1 cellular context compared by ENCODE assay signal in genomic region chr16:78133919-78134318, GRCh38.
A peak's percentile ranks its signal among the peaks of the same experiment; 100 is the strongest.
TF ChIP-seq lines count a peak whose summit lies in the region.

No MANE protein-coding gene starts in this region.

TF ChIP-seq in HepG2, 621 proteins besides CTCF, POLR2A, EP300 and RAD21 (continued from another document and continues in another):
- TF ChIP-seq BRF2 (CRISPR knock-in tag; IDR thresholded peaks at IDR 0.05): no peak
- no peak for TF ChIP-seq ZNF782 (CRISPR knock-in tag; IDR thresholded peaks at IDR 0.05; ENCODE audit: borderline replicate concordance)
- TF ChIP-seq U2AF1 (optimal IDR thresholded peaks at IDR 0.05; ENCODE audit: low read depth, low read length): no peak
- TF ChIP-seq ZFP91 (CRISPR knock-in tag; IDR thresholded peaks at IDR 0.05; ENCODE audit: borderline replicate concordance): no peak
- peak; percentile 58; the same call in 1 of the 2 replicates for TF ChIP-seq HDAC1 (CRISPR knock-in tag; IDR thresholded peaks at IDR 0.05)
- TF ChIP-seq SRF (IDR thresholded peaks at IDR 0.05; ENCODE audit: low read depth, low read length): no peak
- TF ChIP-seq MYPOP (CRISPR knock-in tag; IDR thresholded peaks at IDR 0.05): no peak
- TF ChIP-seq HNRNPLL (IDR thresholded peaks at IDR 0.05; ENCODE audit: low read depth, low read length, poor library complexity, severe bottlenecking): no peak
- TF ChIP-seq GABPB1 (CRISPR knock-in tag; IDR thresholded peaks at IDR 0.05): no peak
- 0 out of 2 replicates have a peak, but pooled peaks have one; percentile 17 for TF ChIP-seq BRCA1 (CRISPR knock-in tag; IDR thresholded peaks at IDR 0.05)
- peak; percentile 52 for TF ChIP-seq CEBPG (CRISPR knock-in tag; IDR thresholded peaks at IDR 0.05)
- TF ChIP-seq PPARG (CRISPR knock-in tag; conservative IDR thresholded peaks at IDR 0.05): peak; percentile 96
- no peak for TF ChIP-seq ZNF260 (CRISPR knock-in tag; IDR thresholded peaks at IDR 0.05; ENCODE audit: borderline replicate concordance, low read depth)
- TF ChIP-seq ZXDC (CRISPR knock-in tag; IDR thresholded peaks at IDR 0.05): no peak
- no peak for TF ChIP-seq CBFB (CRISPR knock-in tag; IDR thresholded peaks at IDR 0.05)
- TF ChIP-seq ZNF275 (CRISPR knock-in tag; IDR thresholded peaks at IDR 0.05; ENCODE audit: borderline replicate concordance): no peak
- TF ChIP-seq NCOA2 (CRISPR knock-in tag; IDR thresholded peaks at IDR 0.05): peak; percentile 79
- no peak for TF ChIP-seq ZNF772 (CRISPR knock-in tag; IDR thresholded peaks at IDR 0.05)
- TF ChIP-seq ESRRA (CRISPR knock-in tag; IDR thresholded peaks at IDR 0.05; ENCODE audit: low read depth): no peak
- TF ChIP-seq FOXA3 (CRISPR knock-in tag; IDR thresholded peaks at IDR 0.05): peak; percentile 99
- peak; percentile 96 for TF ChIP-seq ARID5B (CRISPR knock-in tag; IDR thresholded peaks at IDR 0.05)
- no peak for TF ChIP-seq FUBP1 (CRISPR knock-in tag; IDR thresholded peaks at IDR 0.05; ENCODE audit: borderline replicate concordance)
- no peak for TF ChIP-seq ZBTB3 (CRISPR knock-in tag; IDR thresholded peaks at IDR 0.05; ENCODE audit: borderline replicate concordance, low read depth)
- TF ChIP-seq RXRB (CRISPR knock-in tag; IDR thresholded peaks at IDR 0.05; ENCODE audit: borderline replicate concordance): peak; percentile 84; the same call in 1 of the 2 replicates
- TF ChIP-seq ZSCAN29 (CRISPR knock-in tag; conservative IDR thresholded peaks at IDR 0.05): no peak
- peak; percentile 87 for TF ChIP-seq NFIC (IDR thresholded peaks at IDR 0.05; ENCODE audit: low read length)
- TF ChIP-seq HNRNPUL1 (IDR thresholded peaks at IDR 0.05; ENCODE audit: low read depth, low read length): no peak
- peak; percentile 83 for TF ChIP-seq HDAC2 (CRISPR knock-in tag; IDR thresholded peaks at IDR 0.05)
- TF ChIP-seq MXD1 (CRISPR knock-in tag; IDR thresholded peaks at IDR 0.05): no peak
- no peak for TF ChIP-seq ZNF124 (CRISPR knock-in tag; IDR thresholded peaks at IDR 0.05)
- TF ChIP-seq ZNF484 (CRISPR knock-in tag; IDR thresholded peaks at IDR 0.05; ENCODE audit: borderline replicate concordance, low read depth): no peak
- no peak for TF ChIP-seq SOX13 (IDR thresholded peaks at IDR 0.05)
- peak in 1 of 2 experiments; percentile 85; a peak in 2 of 4 replicates for TF ChIP-seq SOX13 (CRISPR knock-in tag; conservative IDR thresholded peaks at IDR 0.05 in 1 of 2, IDR thresholded peaks at IDR 0.05 in 1 of 2)
- TF ChIP-seq MLX (CRISPR knock-in tag; IDR thresholded peaks at IDR 0.05): peak; percentile 79
- TF ChIP-seq CENPX (CRISPR knock-in tag; IDR thresholded peaks at IDR 0.05): no peak
- no peak for TF ChIP-seq ZBTB7B (CRISPR knock-in tag; IDR thresholded peaks at IDR 0.05)
- 0 out of 2 replicates have a peak, but pooled peaks have one; percentile 49 for TF ChIP-seq NKX3-1 (CRISPR knock-in tag; IDR thresholded peaks at IDR 0.05)
- no peak for TF ChIP-seq RELA (CRISPR knock-in tag; IDR thresholded peaks at IDR 0.05)
- peak; percentile 45; the same call in 1 of the 2 replicates for TF ChIP-seq SIX1 (CRISPR knock-in tag; IDR thresholded peaks at IDR 0.05; ENCODE audit: borderline replicate concordance)
- TF ChIP-seq ZNF331 (CRISPR knock-in tag; IDR thresholded peaks at IDR 0.05): peak; percentile 41; the same call in 1 of the 2 replicates
- peak; percentile 26; the same call in 1 of the 2 replicates for TF ChIP-seq ZNF607 (CRISPR knock-in tag; IDR thresholded peaks at IDR 0.05; ENCODE audit: borderline replicate concordance)
- 0 out of 2 replicates have a peak, but pooled peaks have one; percentile 78 for TF ChIP-seq MBD4 (IDR thresholded peaks at IDR 0.05; ENCODE audit: borderline replicate concordance, low read length)
- TF ChIP-seq ZBTB2 (CRISPR knock-in tag; IDR thresholded peaks at IDR 0.05; ENCODE audit: low read depth): no peak
- TF ChIP-seq NFKBIZ (CRISPR knock-in tag; IDR thresholded peaks at IDR 0.05): no peak
- TF ChIP-seq POGK (CRISPR knock-in tag; conservative IDR thresholded peaks at IDR 0.05): 0 out of 2 replicates have a peak, but pooled peaks have one; percentile 27
